Comparison of ENCODE assay signal across 8 cellular contexts in genomic region chr15:61228025-61228901, GRCh38. TPM values are rescaled to one million over a fixed set of nuclear protein-coding genes. Genes with fewer than 3 reads are reported as not detected.
A peak's percentile ranks its signal among the peaks of the same experiment; 100 is the strongest.
DNase-seq lines count a peak whose midpoint lies in the region; ATAC-seq and TF ChIP-seq lines count a peak whose summit lies in the region.

No MANE protein-coding gene starts in this region.

- peak overlapping the region; percentile 92 for H3K4me2 ChIP-seq in IMR-90 (ENCODE audit: low read depth, low read length)

- H3K9me3 ChIP-seq in IMR-90 (ENCODE audit: control insufficient read depth, insufficient read depth, low read length) (no peaks in the 10 kb centered on the region), tibial artery (no peaks in the 10 kb centered on the region)

- H4K5ac ChIP-seq in IMR-90 (ENCODE audit: low read depth, low read length), result no peak overlapping the region

- TF ChIP-seq CTCF in BJ (IDR thresholded peaks at IDR 0.05; ENCODE audit: insufficient read depth, low read depth, low read length) (no peak), IMR-90 (conservative IDR thresholded peaks at IDR 0.05; ENCODE audit: low read depth, low read length) (no peak), tibial artery (IDR thresholded peaks at IDR 0.05) (no peak)

- no peak overlapping the region for H2AK9ac ChIP-seq in IMR-90 (replicated peaks; ENCODE audit: low read depth, low read length, poor library complexity)

- no peak overlapping the region for H3K14ac ChIP-seq in IMR-90 (replicated peaks; ENCODE audit: low read depth, low read length)

- BruUV-seq in IMR-90 (replicated peaks; lab: Mats Ljungman, UMichigan), result no TSS peak

- no peaks in the 10 kb centered on the region for H3K4me1 ChIP-seq in IMR-90 (ENCODE audit: control insufficient read depth, insufficient read depth, low read length)
- H3K4me1 ChIP-seq in tibial artery, result peaks cover 0 to 27% (median 16%) of the 10 kb centered on the region in 4 donors

- no peak overlapping the region for H2AK5ac ChIP-seq in IMR-90 (ENCODE audit: low read depth, low read length)

- WGBS in IMR-90 (ENCODE audit: extremely low coverage in 2 of 2, insufficient read length in 1 of 2), 2 experiments, result 0% methylated on average over 3 of the region's 63 CpGs; no CpG with 5 or more reads in 1 of the 2 experiments

- H2AFZ ChIP-seq in IMR-90 (replicated peaks; ENCODE audit: low read length, poor library complexity), result peak overlapping the region; percentile 91

- H3K9ac ChIP-seq in IMR-90 (ENCODE audit: low read depth, low read length), result 0 out of 2 replicates have a peak overlapping the region, but pooled peaks have one; percentile 21

- H2BK20ac ChIP-seq in IMR-90 (ENCODE audit: low read depth, low read length), result no peak overlapping the region

- H4K8ac ChIP-seq in IMR-90 (ENCODE audit: low read depth in 2 of 2, low read length in 2 of 2), result no peak overlapping the region

- CTCF ChIA-PET in BJ (lab: Yijun Ruan, JAX) (no interaction called here), IMR-90 (lab: Yijun Ruan, JAX) (interaction anchor here (0.6 to 1.0 kb wide), 2 partner anchors 33 to 76 kb away, joined by 3 read pairs; no protein-coding TSS in a partner anchor)

- H3K56ac ChIP-seq in IMR-90 (ENCODE audit: extremely low read depth, insufficient read depth, low read length), result 0 out of 2 replicates have a peak overlapping the region, but pooled peaks have one; percentile 29

- H3K27me3 ChIP-seq in BJ (ENCODE audit: control insufficient read depth, insufficient read depth, low read length) (peaks cover 8% of the 10 kb centered on the region), IMR-90 (ENCODE audit: control insufficient read depth, insufficient read depth, low read length) (peaks cover 24% of the 10 kb centered on the region), tibial artery (no peaks in the 10 kb centered on the region)

- H3K27ac ChIP-seq in IMR-90 (ENCODE audit: insufficient read depth, low read length) (no peak overlapping the region), caudate nucleus (ENCODE audit: low read depth, low read length) (peak overlapping the region; percentile 83), tibial artery (peak overlapping the region; percentile 8 to 48)

- no peak overlapping the region for H2BK120ac ChIP-seq in IMR-90 (ENCODE audit: low read depth, low read length)

- intact Hi-C loops in IMR-90 (cut with micrococcal nuclease), result loop anchor here (2.0 kb wide), 1 partner anchor 637 kb away; no protein-coding TSS in a partner anchor
- intact Hi-C loops in tibial artery (cut with DNase I; ENCODE audit: low total_unique reads), result no loop called here

- H3K4me3 ChIP-seq in BJ (ENCODE audit: low read depth, low read length) (peak overlapping the region; percentile 67), IMR-90 (ENCODE audit: insufficient read depth, low read depth, low read length) (peak overlapping the region; percentile 88), tibial artery (peak overlapping the region; percentile 69 to 84)

- no peaks in the 10 kb centered on the region; the same call in 1 of the 2 replicates for H4K20me1 ChIP-seq in IMR-90 (ENCODE audit: insufficient read depth, low read length)

- POLR2A ChIA-PET in BJ (lab: Charles Lee) (no interaction called here), IMR-90 (lab: Charles Lee; ENCODE audit: unreplicated experiment) (interaction anchor here (0.6 kb wide), 1 partner anchor 28 kb away, joined by 7 read pairs; no protein-coding TSS in a partner anchor)

- H3K79me1 ChIP-seq in IMR-90 (ENCODE audit: low read depth in 1 of 2, low read length in 2 of 2), result peaks cover 3 to 4% of the 10 kb centered on the region in 2 experiments; a peak in 2 of 4 replicates

- ATAC-seq in IMR-90 (ENCODE audit: low read depth) (peak; percentile 35), GM21723 (IDR thresholded peaks at IDR 0.05; ENCODE audit: unreplicated experiment) (no peak), GM18511 (IDR thresholded peaks at IDR 0.05; ENCODE audit: unreplicated experiment) (no peak)

- no peak for TF ChIP-seq RAD21 in IMR-90 (IDR thresholded peaks at IDR 0.05; ENCODE audit: low read length)

- dilution Hi-C loops in IMR-90 (cut with HindIII; ENCODE audit: low sequenced_read_pairs, unreplicated experiment), result no loop called here

- in situ Hi-C loops in IMR-90 (cut with MboI; ENCODE audit: low sequenced_read_pairs), result no loop called here

- DNase-seq in BJ (ENCODE audit: low read depth) (no peak), IMR-90 (peak; percentile 33), caudate nucleus (lab: John Stamatoyannopoulos, UW) (peak in 19 of 61 donors; percentile 3 to 42 (median 27)), left kidney (ENCODE audit: low read depth, low spot score) (peak; percentile 61), tibial artery (no peak), NCI-H2107 (lab: John Stamatoyannopoulos, UW) (no peak)

- H4K91ac ChIP-seq in IMR-90 (ENCODE audit: insufficient read depth, low read depth, low read length), result no peak overlapping the region

- peak overlapping the region; percentile 82; the same call in 1 of the 2 replicates for H3K23ac ChIP-seq in IMR-90 (ENCODE audit: low read depth, low read length)

- H2BK15ac ChIP-seq in IMR-90 (ENCODE audit: low read depth, low read length), result no peak overlapping the region

- H3K4ac ChIP-seq in IMR-90 (ENCODE audit: low read depth, low read length), result no peak overlapping the region

- no peak overlapping the region for H3K18ac ChIP-seq in IMR-90 (ENCODE audit: low read depth, low read length)

- TF ChIP-seq POLR2A in IMR-90 (IDR thresholded peaks at IDR 0.05; ENCODE audit: low read depth, low read length), result no peak

- no peak overlapping the region for H2BK5ac ChIP-seq in IMR-90 (ENCODE audit: low read depth, low read length, poor library complexity, severe bottlenecking)

- H3K9me1 ChIP-seq in IMR-90 (ENCODE audit: insufficient read depth, low read length), result no peaks in the 10 kb centered on the region

- H3K36me3 ChIP-seq in BJ (ENCODE audit: control insufficient read depth, insufficient read depth, low read length), result no peaks in the 10 kb centered on the region
- no peaks in the 10 kb centered on the region for H3K36me3 ChIP-seq in IMR-90 (ENCODE audit: control insufficient read depth, insufficient read depth, low read length)
- no peaks in the 10 kb centered on the region for H3K36me3 ChIP-seq in tibial artery

TF ChIP-seq in IMR-90, 13 proteins besides CTCF, POLR2A, EP300 and RAD21:
- no peak for TF ChIP-seq MAZ (IDR thresholded peaks at IDR 0.05; ENCODE audit: borderline replicate concordance, low read depth, low read length)
- no peak for TF ChIP-seq BHLHE40 (IDR thresholded peaks at IDR 0.05; ENCODE audit: low read depth, low read length)
- TF ChIP-seq CEBPB (IDR thresholded peaks at IDR 0.05; ENCODE audit: low read depth, low read length), result no peak

RNA-seq across cellular contexts. Expression of gene RORA, which starts 0.8 kb away (rescaled TPM):
- polyA plus RNA-seq in BJ (2011; rRNA removed) (5.1 and 6.0 TPM in 2 replicates), IMR-90 (2012; rRNA removed) (5.7 and 6.8 TPM in 2 replicates)
- 16.9 and 19.7 TPM in 2 replicates for polyA minus RNA-seq in BJ (2011; rRNA and poly(A)+ RNA removed)
- total RNA-seq in IMR-90 (2012; rRNA removed), result 10.6 and 12.2 TPM in 2 replicates
- 2.4 and 2.6 TPM in 2 replicates for polyA plus RNA-seq in IMR-90 (2012; cell fraction: cytosol; rRNA removed)
- polyA plus RNA-seq in IMR-90 (2012; cell fraction: nucleus; rRNA removed; ENCODE audit: low replicate concordance), result 12.0 and 16.2 TPM in 2 replicates

Comparison
In these comparisons a context has a peak if more than half of its experiments do, and no peak if none do; other contexts are left out.
1. DNase-seq: peak in IMR-90 (single experiment) and left kidney (single experiment); none in BJ (single experiment), tibial artery (0 of 2) and NCI-H2107 (single experiment).
2. Peak in every context shown above with its lines, with median percentiles within 50 percentile points of each other: H3K4me3 ChIP-seq.